ENCODE assay signal across 17 cellular contexts in genomic region chr1:234315588-234315987, GRCh38. TPM values are rescaled to one million over a fixed set of nuclear protein-coding genes. Genes with fewer than 3 reads are reported as not detected.
DNase-seq lines count a peak whose midpoint lies in the region; ATAC-seq, FAIRE-seq and TF ChIP-seq lines count a peak whose summit lies in the region.
"Had no signal": no experiment of that assay in that cellular context is flagged by ENCODE, and none has a peak within 500 bp of the region (broad histone marks: within the 10 kb centered on the region; RNA-seq: fewer than 3 reads in every experiment).

No MANE protein-coding gene starts in this region.

- H3K27ac ChIP-seq in endothelial cell of umbilical vein (ENCODE audit: insufficient read depth, low read depth, low read length), result no peak overlapping the region
- peak overlapping the region in 1 of 4 donors; percentile 44 for H3K27ac ChIP-seq in esophagus squamous epithelium
- H3K27ac ChIP-seq: ascending aorta, thoracic aorta had no signal

- H3K9me3 ChIP-seq in endothelial cell of umbilical vein (replicated peaks; ENCODE audit: control insufficient read depth, insufficient read depth, low read length) (no peaks in the 10 kb centered on the region), esophagus squamous epithelium (no peaks in the 10 kb centered on the region)
- H3K9me3 ChIP-seq: ascending aorta, thoracic aorta had no signal

- TF ChIP-seq POLR2A in endothelial cell of umbilical vein (IDR thresholded peaks at IDR 0.05; ENCODE audit: low read depth, low read length) (no peak), esophagus squamous epithelium (IDR thresholded peaks at IDR 0.05) (no peak)

- H3K9me1 ChIP-seq in endothelial cell of umbilical vein (replicated peaks; ENCODE audit: control insufficient read depth, extremely low read depth, insufficient read depth, low read length), result no peaks in the 10 kb centered on the region

- no TSS peak for BruUV-seq in endothelial cell of umbilical vein (replicated peaks; lab: Mats Ljungman, UMichigan)

- dilution Hi-C loops in endothelial cell of umbilical vein (cut with MboI; ENCODE audit: extremely low pct_ligation_motif_present, low sequenced_read_pairs), result no loop called here

- no peaks in the 10 kb centered on the region for H4K20me1 ChIP-seq in endothelial cell of umbilical vein (replicated peaks; ENCODE audit: control insufficient read depth, extremely low read depth, insufficient read depth, low read length)

- H3K9me3 Mint-ChIP-seq in activated naive CD4-positive, alpha-beta T cell treated with anti-CD3 and anti-CD28 coated beads, Interleukin-2, amount 50 U/mL, for 24 hours, result no peaks in the 10 kb centered on the region
- no peaks in the 10 kb centered on the region for H3K9me3 Mint-ChIP-seq in T-cell
- H3K9me3 Mint-ChIP-seq: GM23338, memory B cell, nephron progenitor cell had no signal

- H3K36me3 ChIP-seq in endothelial cell of umbilical vein (ENCODE audit: control insufficient read depth in 2 of 2, extremely low read depth in 1 of 2, insufficient read depth in 2 of 2, low read length in 2 of 2) (no peaks in the 10 kb centered on the region), esophagus squamous epithelium (no peaks in the 10 kb centered on the region)
- H3K36me3 ChIP-seq: ascending aorta, thoracic aorta had no signal

- TF ChIP-seq CTCF in endothelial cell of umbilical vein (IDR thresholded peaks at IDR 0.05; ENCODE audit: extremely low read depth in 1 of 2, insufficient read depth in 1 of 2, low read depth in 1 of 2, low read length in 2 of 2) (no peak), esophagus squamous epithelium (IDR thresholded peaks at IDR 0.05) (no peak)

- no peak for FAIRE-seq in endothelial cell of umbilical vein (lab: Jason Lieb, UNC)
- FAIRE-seq: GM12892, K562 had no signal

- peaks cover 12% of the 10 kb centered on the region for H3K4me1 ChIP-seq in endothelial cell of umbilical vein (ENCODE audit: control insufficient read depth, extremely low read depth, insufficient read depth, low read length)
- peaks cover 0 to 14% (median 2%) of the 10 kb centered on the region in 3 donors for H3K4me1 ChIP-seq in esophagus squamous epithelium

- no peaks in the 10 kb centered on the region for H3K79me2 ChIP-seq in endothelial cell of umbilical vein (ENCODE audit: control insufficient read depth, insufficient read depth, low read length)

- CTCF ChIA-PET in T-cell (lab: Charles Lee), result interaction anchor here in 1 of 2 donors (1.1 kb wide), 1 partner anchor 10 kb away, joined by 3 read pairs; no protein-coding TSS in a partner anchor
- CTCF ChIA-PET in endothelial cell of umbilical vein (lab: Charles Lee), result interaction anchor here (1.9 to 2.3 kb wide), 2 partner anchors 8 to 10 kb away, joined by 7 to 9 read pairs; no protein-coding TSS in a partner anchor

- H3K4me3 Mint-ChIP-seq in activated naive CD4-positive, alpha-beta T cell treated with anti-CD3 and anti-CD28 coated beads, Interleukin-2, amount 50 U/mL, for 24 hours, result peak overlapping the region; percentile 85
- H3K4me3 Mint-ChIP-seq in T-cell, result peak overlapping the region in 1 of 3 donors; percentile 59
- H3K4me3 Mint-ChIP-seq: GM23338, memory B cell, nephron progenitor cell had no signal

- H3K27ac Mint-ChIP-seq in activated naive CD4-positive, alpha-beta T cell treated with anti-CD3 and anti-CD28 coated beads, Interleukin-2, amount 50 U/mL, for 24 hours, result peak overlapping the region; percentile 98
- peak overlapping the region; percentile 88 to 99 for H3K27ac Mint-ChIP-seq in T-cell
- H3K27ac Mint-ChIP-seq: GM23338, memory B cell, nephron progenitor cell had no signal

- DNase-seq in activated naive CD4-positive, alpha-beta T cell (lab: John Stamatoyannopoulos, UW), result no peak
- DNase-seq in T-cell (no peak), endothelial cell of umbilical vein (ENCODE audit: low read depth, low spot score) (no peak), esophagus squamous epithelium (lab: John Stamatoyannopoulos, UW) (no peak), D341Med (ENCODE audit: low spot score) (no peak)
- DNase-seq in stimulated activated naive CD8-positive, alpha-beta T cell treated with anti-CD3 and anti-CD28 coated beads, Interleukin-15, Interleukin-2, amounts not matched to agents 100 U/mL and 50 U/mL, for 24 hours, result peak; percentile 45
- DNase-seq: NCI-H1092, NCI-H774, nephron progenitor cell had no signal

- intact Hi-C loops in endothelial cell of umbilical vein (cut with micrococcal nuclease), result loop anchor here (10.0 kb wide), 1 partner anchor 1011 kb away; no protein-coding TSS in a partner anchor
- intact Hi-C loops in esophagus squamous epithelium (cut with DNase I), result no loop called here

- no peak overlapping the region for H3K9ac ChIP-seq in endothelial cell of umbilical vein (replicated peaks; ENCODE audit: extremely low read depth, insufficient read depth, low read length)

- H3K4me3 ChIP-seq in endothelial cell of umbilical vein (replicated peaks in 1 of 3; ENCODE audit: insufficient read depth in 1 of 3, low read depth in 1 of 3, low read length in 3 of 3), result no peak overlapping the region
- no peak overlapping the region for H3K4me3 ChIP-seq in esophagus squamous epithelium
- H3K4me3 ChIP-seq: ascending aorta, GM23338, K562, thoracic aorta had no signal

- no peaks in the 10 kb centered on the region for H3K27me3 Mint-ChIP-seq in activated naive CD4-positive, alpha-beta T cell treated with anti-CD3 and anti-CD28 coated beads, Interleukin-2, amount 50 U/mL, for 24 hours
- peaks cover 0 to 18% of the 10 kb centered on the region in 2 donors for H3K27me3 Mint-ChIP-seq in T-cell

- H3K27me3 ChIP-seq in endothelial cell of umbilical vein (ENCODE audit: control insufficient read depth in 2 of 2, insufficient read depth in 2 of 2, low read length in 2 of 2) (peaks cover 0 to 3% of the 10 kb centered on the region in 2 experiments), esophagus squamous epithelium (peaks cover 0 to 37% (median 0%) of the 10 kb centered on the region in 4 donors)
- H3K27me3 ChIP-seq: ascending aorta had no signal

- H2AFZ ChIP-seq in endothelial cell of umbilical vein (ENCODE audit: low read depth, low read length), result no peak overlapping the region
- H2AFZ ChIP-seq: GM23338 had no signal

- H3K4me1 Mint-ChIP-seq in activated naive CD4-positive, alpha-beta T cell treated with anti-CD3 and anti-CD28 coated beads, Interleukin-2, amount 50 U/mL, for 24 hours, result peaks cover 80% of the 10 kb centered on the region
- peaks cover 0 to 87% (median 17%) of the 10 kb centered on the region in 3 donors for H3K4me1 Mint-ChIP-seq in T-cell

- peak overlapping the region; percentile 40 for H3K4me2 ChIP-seq in endothelial cell of umbilical vein (ENCODE audit: insufficient read depth, low read length)
- H3K4me2 ChIP-seq: GM23338 had no signal

- POLR2A ChIA-PET in T-cell (lab: Charles Lee) (interaction anchor here in 1 of 2 donors (0.5 kb wide), 1 partner anchor 408 kb away, joined by 9 read pairs; no protein-coding TSS in a partner anchor), endothelial cell of umbilical vein (lab: Charles Lee) (no interaction called here)

- H3K36me3 Mint-ChIP-seq in activated naive CD4-positive, alpha-beta T cell treated with anti-CD3 and anti-CD28 coated beads, Interleukin-2, amount 50 U/mL, for 24 hours, result peaks cover 4% of the 10 kb centered on the region
- no peaks in the 10 kb centered on the region for H3K36me3 Mint-ChIP-seq in T-cell
- H3K36me3 Mint-ChIP-seq: memory B cell had no signal

- ATAC-seq in T-cell (replicated peaks in 1 of 4) (peak in 1 of 4 experiments; percentile 31), HG02798 (IDR thresholded peaks at IDR 0.05; ENCODE audit: poor library complexity, unreplicated experiment) (no peak)
- ATAC-seq in stimulated activated naive CD8-positive, alpha-beta T cell treated with anti-CD3 and anti-CD28 coated beads, Interleukin-15, Interleukin-2, amounts not matched to agents 100 U/mL and 50 U/mL, for 24 hours, result peak; percentile 62
- ATAC-seq: GM23338, K562 had no signal

- WGBS in esophagus squamous epithelium, 2 donors, result 35 to 49% methylated on average over 2 to 3 of the region's 3 CpGs

TF ChIP-seq in endothelial cell of umbilical vein, 7 proteins besides CTCF, POLR2A, EP300 and RAD21:
- TF ChIP-seq EZH2 (IDR thresholded peaks at IDR 0.05; ENCODE audit: borderline replicate concordance, low read depth, low read length, severe bottlenecking), result no peak
- no peak for TF ChIP-seq MYC (IDR thresholded peaks at IDR 0.05; ENCODE audit: low read depth, low read length)
- no peak for TF ChIP-seq JUN (IDR thresholded peaks at IDR 0.05; ENCODE audit: borderline replicate concordance, insufficient read depth, insufficient read length, low read depth)
- no peak for TF ChIP-seq FOS (IDR thresholded peaks at IDR 0.05; ENCODE audit: borderline replicate concordance, insufficient read depth, low read length)
- TF ChIP-seq GATA2 (IDR thresholded peaks at IDR 0.05; ENCODE audit: insufficient read depth, insufficient read length, low read depth, low read length), result no peak
- TF ChIP-seq MAX (IDR thresholded peaks at IDR 0.05; ENCODE audit: insufficient read depth, insufficient read length), result no peak
- no peak for TF ChIP-seq POLR2AphosphoS5 (IDR thresholded peaks at IDR 0.05; ENCODE audit: insufficient read depth, low read depth, low read length)
TF ChIP-seq in endothelial cell of umbilical vein: peak in this region for 0.

RNA-seq across cellular contexts. Expression of gene COA6, which starts 57.7 kb away (rescaled TPM):
- 10 to 100 TPM in 4 of 5 donors, 1 to 10 TPM in 1; 9.7 to 28.2 (median 21.8) TPM for total RNA-seq in T-cell
- total RNA-seq in endothelial cell of umbilical vein, result 34.2 and 42.7 TPM in 2 replicates
- polyA plus RNA-seq in endothelial cell of umbilical vein, result 15.7 and 22.2 TPM in 2 replicates
- polyA plus RNA-seq in endothelial cell of umbilical vein (2011; cell fraction: cytosol; rRNA removed), result 23.1 and 24.0 TPM in 2 replicates
- 8.5 and 9.3 TPM in 2 replicates for polyA plus RNA-seq in endothelial cell of umbilical vein (2011; cell fraction: nucleus; rRNA removed)
- polyA plus RNA-seq in endothelial cell of umbilical vein (2012), result 39.8 and 49.0 TPM in 2 replicates
- 7.2 and 7.9 TPM in 2 replicates for polyA minus RNA-seq in endothelial cell of umbilical vein
- polyA minus RNA-seq in endothelial cell of umbilical vein (2011; cell fraction: cytosol; rRNA and poly(A)+ RNA removed), result 33.0 TPM
- polyA minus RNA-seq in endothelial cell of umbilical vein (2011; cell fraction: nucleus; rRNA and poly(A)+ RNA removed), result 3.3 and 5.6 TPM in 2 replicates
- total RNA-seq in esophagus squamous epithelium, result 10 to 100 TPM; 17.1 to 33.5 (median 24.6) TPM
- total RNA-seq: ascending aorta had no signal
